ENCODE assay signal across 28 cellular contexts in the genomic region with DNA sequence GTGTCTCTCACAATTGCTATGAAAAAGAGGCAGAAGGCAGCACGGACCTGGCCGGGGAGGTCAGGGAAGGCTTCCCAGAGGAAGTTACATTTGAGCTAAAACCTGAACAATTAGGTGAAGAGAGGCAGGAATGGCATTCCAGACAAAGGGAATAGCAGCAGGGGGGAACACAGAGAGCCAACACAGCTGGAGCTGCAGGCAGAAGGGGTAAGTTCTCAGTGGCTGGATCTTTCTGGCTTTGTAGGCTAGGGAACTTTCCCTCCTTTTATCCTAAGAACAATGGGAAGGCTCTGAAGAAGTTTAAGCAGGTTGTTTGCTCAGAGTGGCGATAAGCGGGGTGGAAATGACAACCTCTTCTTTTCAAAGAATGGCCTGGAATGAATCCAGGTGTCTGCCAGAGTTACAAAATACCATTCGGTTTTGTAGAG.
DNase-seq lines count a peak whose midpoint lies in the region; ATAC-seq, FAIRE-seq and TF ChIP-seq lines count a peak whose summit lies in the region.
"Had no signal": no experiment of that assay in that cellular context is flagged by ENCODE, and none has a peak within 500 bp of the region (broad histone marks: within the 10 kb centered on the region; RNA-seq: fewer than 3 reads in every experiment).

No MANE protein-coding gene starts in this region.

- CTCF ChIA-PET in H1 (lab: Charles Lee; ENCODE audit: partially characterized antibody), result interaction anchor here (0.7 to 4.4 kb wide), 18 partner anchors 8 to 218 kb away, joined by 3 to 47 read pairs (median 5); no protein-coding TSS in a partner anchor

- FAIRE-seq in H1 (lab: Jason Lieb, UNC), result peak; percentile 99
- FAIRE-seq: frontal cortex, G401.6 had no signal

- H2BK12ac ChIP-seq in H1 (ENCODE audit: low read depth, low read length), result peak overlapping the region; percentile 99

- peaks cover 30% of the 10 kb centered on the region for H3K27me3 Mint-ChIP-seq in neural crest cell (ENCODE audit: low read depth)
- H3K27me3 Mint-ChIP-seq in chondrocyte (ENCODE audit: low read depth), result peaks cover 26% of the 10 kb centered on the region
- H3K27me3 Mint-ChIP-seq: brain had no signal

- WGBS in H1 (ENCODE audit: extremely low coverage in 1 of 2, insufficient coverage in 1 of 2, insufficient read length in 1 of 2, insufficient replicate concordance in 2 of 2, low coverage in 1 of 2, low lambda C conversion rate in 2 of 2, missing lambda C conversion rate in 1 of 2), 2 experiments, result 6% methylated on average over 5 of the region's 5 CpGs; no CpG with 5 or more reads in 1 of the 2 experiments

- no peaks in the 10 kb centered on the region for H3K9me3 ChIP-seq in H1 (ENCODE audit: insufficient read depth in 2 of 2, low read depth in 1 of 2, low read length in 1 of 2)
- H3K9me3 ChIP-seq: prostate gland, stomach, tibial nerve had no signal

- no peaks in the 10 kb centered on the region for H3K36me3 Mint-ChIP-seq in neural crest cell (ENCODE audit: low read depth)
- no peaks in the 10 kb centered on the region for H3K36me3 Mint-ChIP-seq in chondrocyte (ENCODE audit: low read depth)
- H3K36me3 Mint-ChIP-seq: CD4-positive, CD25-positive, alpha-beta regulatory T cell had no signal

- peaks cover 8 to 37% (median 22%) of the 10 kb centered on the region in 4 experiments for H3K4me1 ChIP-seq in H1 (replicated peaks in 1 of 4; ENCODE audit: control insufficient read depth in 3 of 4, insufficient read depth in 4 of 4, low read length in 3 of 4)
- H3K4me1 ChIP-seq: prostate gland, stomach had no signal

- H3K4ac ChIP-seq in H1 (replicated peaks; ENCODE audit: insufficient read length, low read depth, low read length), result no peak overlapping the region

- no peak overlapping the region for H3K23ac ChIP-seq in H1 (ENCODE audit: insufficient read length)

- H3K4me3 Mint-ChIP-seq in neural crest cell (no peak overlapping the region), chondrocyte (ENCODE audit: unreplicated experiment) (no peak overlapping the region)
- H3K4me3 Mint-ChIP-seq: activated CD4-positive, alpha-beta T cell treated with anti-CD3 and anti-CD28 coated beads for 36 hours; brain; T-helper 1 cell treated with Interleukin-12 subunit alpha and Interleukin-12 subunit beta and Interleukin-4 antibody, amounts not matched to agents 30 μg/mL and 1 μg/mL, for 36 hours had no signal

- peaks cover under 1% of the 10 kb centered on the region for H3K9me3 Mint-ChIP-seq in neural crest cell
- no peaks in the 10 kb centered on the region for H3K9me3 Mint-ChIP-seq in chondrocyte (ENCODE audit: low read depth)
- H3K9me3 Mint-ChIP-seq: brain; T-helper 1 cell treated with Interleukin-12 subunit alpha and Interleukin-12 subunit beta and Interleukin-4 antibody, amounts not matched to agents 30 μg/mL and 1 μg/mL, for 36 hours had no signal

- DNase-seq in NCI-H1105 treated with DMSO at 0.1 percent for 48 hours (lab: John Stamatoyannopoulos, UW) (peak; percentile 6), NCI-H1105 (lab: John Stamatoyannopoulos, UW) (no peak), NCI-H146 (lab: John Stamatoyannopoulos, UW) (peak; percentile 39), H1 (ENCODE audit: low read depth in 1 of 2, low spot score in 2 of 2) (peak; percentile 66 to 85), neural crest cell (ENCODE audit: low read depth, low spot score) (no peak), NCI-H774 (lab: John Stamatoyannopoulos, UW) (no peak), chondrocyte (ENCODE audit: low spot score) (no peak)
- DNase-seq: activated CD4-positive, alpha-beta T cell treated with anti-CD3 and anti-CD28 coated beads for 36 hours; activated CD8-positive, alpha-beta memory T cell treated with anti-CD3 and anti-CD28 coated beads for 24 hours; activated T-cell treated with anti-CD3 and anti-CD28 coated beads, Interleukin-2, amount 50 U/mL, for 1 hour; CD4-positive, CD25-positive, alpha-beta regulatory T cell; DMS 273 treated with DMSO at 0.1 percent for 48 hours; effector CD8-positive, alpha-beta T cell; Kasumi-1; kidney glomerular epithelial cell; NCI-H524; RPMI8226; stimulated activated CD8-positive, alpha-beta memory T cell treated with anti-CD3 and anti-CD28 coated beads, Interleukin-4, amount 100 ng/mL, for 48 hours; stomach had no signal

- no peak overlapping the region for H2AFZ ChIP-seq in H1 (ENCODE audit: low read length)
- H2AFZ ChIP-seq: hepatocyte had no signal

- H4K20me1 ChIP-seq in H1 (replicated peaks in 1 of 2; ENCODE audit: control insufficient read depth in 1 of 2, insufficient read depth in 2 of 2, low read length in 2 of 2), result no peaks in the 10 kb centered on the region

- peak overlapping the region in 1 of 4 experiments; percentile 33; a peak in 1 of 7 replicates for H3K9ac ChIP-seq in H1 (replicated peaks in 1 of 4; ENCODE audit: extremely low read depth in 1 of 4, low read depth in 3 of 4, low read length in 3 of 4)

- peak overlapping the region; percentile 81 for H3K27ac ChIP-seq in H1 (ENCODE audit: low read depth, low read length)
- H3K27ac ChIP-seq: 22Rv1, hepatocyte, prostate gland, stomach, tibial nerve had no signal

- H3K4me3 ChIP-seq in H1 (ENCODE audit: extremely low read depth in 1 of 4, insufficient read depth in 2 of 4, low read depth in 3 of 4, low read length in 4 of 4), result peak overlapping the region in 2 of 4 experiments; percentile 16 to 39; a peak in 3 of 8 replicates
- H3K4me3 ChIP-seq: hepatocyte, prostate gland, stomach, tibial nerve had no signal

- H4K5ac ChIP-seq in H1 (ENCODE audit: insufficient read length, low read depth, low read length), result peak overlapping the region; percentile 38

- no peaks in the 10 kb centered on the region for H3K27me3 ChIP-seq in H1 (replicated peaks in 1 of 4; ENCODE audit: control insufficient read depth in 3 of 4, extremely low read depth in 1 of 4, insufficient read depth in 3 of 4, low read length in 3 of 4)
- H3K27me3 ChIP-seq: tibial nerve had no signal

- H2BK120ac ChIP-seq in H1 (replicated peaks; ENCODE audit: low read depth, low read length), result no peak overlapping the region

- H2AK5ac ChIP-seq in H1 (ENCODE audit: low read depth, low read length), result peak overlapping the region; percentile 89; the same call in 1 of the 2 replicates

- TF ChIP-seq EP300 in H1 (IDR thresholded peaks at IDR 0.05; ENCODE audit: borderline replicate concordance in 1 of 2, low read depth in 2 of 2, low read length in 2 of 2), result no peak

- peaks cover 35% of the 10 kb centered on the region for H3K4me1 Mint-ChIP-seq in neural crest cell
- H3K4me1 Mint-ChIP-seq in chondrocyte (ENCODE audit: low read depth), result no peaks in the 10 kb centered on the region
- H3K4me1 Mint-ChIP-seq: activated CD4-positive, alpha-beta T cell treated with anti-CD3 and anti-CD28 coated beads for 36 hours; CD4-positive, CD25-positive, alpha-beta regulatory T cell had no signal

- no peak overlapping the region for H4K91ac ChIP-seq in H1 (replicated peaks; ENCODE audit: insufficient read length, low read length)

- no peaks in the 10 kb centered on the region; a peak in 1 of 4 replicates for H3K79me2 ChIP-seq in H1 (ENCODE audit: control insufficient read depth in 1 of 2, insufficient read depth in 2 of 2, low read length in 2 of 2)
- H3K79me2 ChIP-seq: hepatocyte had no signal

- no peaks in the 10 kb centered on the region for H3K79me1 ChIP-seq in H1 (ENCODE audit: low read depth, low read length)

- peak overlapping the region; percentile 88; the same call in 1 of the 2 replicates for H2BK5ac ChIP-seq in H1 (ENCODE audit: low read depth, low read length)

- peaks cover 5% of the 10 kb centered on the region for H3K23me2 ChIP-seq in H1 (ENCODE audit: low read depth, low read length)

- H2BK15ac ChIP-seq in H1 (ENCODE audit: low read length), result no peak overlapping the region

- no peak overlapping the region for H3K56ac ChIP-seq in H1 (replicated peaks; ENCODE audit: insufficient read length, low read depth, low read length)

- H3K36me3 ChIP-seq in H1 (ENCODE audit: control insufficient read depth in 2 of 4, insufficient read depth in 4 of 4, low read length in 3 of 4), result no peaks in the 10 kb centered on the region
- H3K36me3 ChIP-seq: prostate gland, stomach, tibial nerve had no signal

- peak overlapping the region; percentile 38; the same call in 1 of the 2 replicates for H2BK20ac ChIP-seq in H1 (ENCODE audit: low read length)

- peak overlapping the region; percentile 80 for H3K18ac ChIP-seq in H1 (ENCODE audit: extremely low read depth, low read length)

- no peak for TF ChIP-seq RAD21 in H1 (IDR thresholded peaks at IDR 0.05 in 1 of 2, conservative IDR thresholded peaks at IDR 0.05 in 1 of 2; ENCODE audit: low read depth in 2 of 2, low read length in 2 of 2)

- H3K27ac Mint-ChIP-seq in neural crest cell (ENCODE audit: unreplicated experiment) (peak overlapping the region; percentile 61), chondrocyte (ENCODE audit: unreplicated experiment) (no peak overlapping the region)
- H3K27ac Mint-ChIP-seq: activated CD4-positive, alpha-beta T cell treated with anti-CD3 and anti-CD28 coated beads for 36 hours; CD4-positive, CD25-positive, alpha-beta regulatory T cell; T-helper 1 cell treated with Interleukin-12 subunit alpha and Interleukin-12 subunit beta and Interleukin-4 antibody, amounts not matched to agents 30 μg/mL and 1 μg/mL, for 36 hours had no signal

- no peak overlapping the region for H4K8ac ChIP-seq in H1 (ENCODE audit: extremely low read depth, insufficient read depth, low read length)

- no peak for ATAC-seq in activated CD4-positive, CD25-positive, alpha-beta regulatory T cell treated with anti-CD3 and anti-CD28 coated beads, Interleukin-2, amount 50 U/mL, for 24 hours
- ATAC-seq: activated CD4-positive, alpha-beta T cell treated with anti-CD3 and anti-CD28 coated beads for 36 hours had no signal

- TF ChIP-seq CTCF in H1 (IDR thresholded peaks at IDR 0.05; ENCODE audit: control extremely low read depth in 1 of 3, insufficient read depth in 1 of 3, low read depth in 1 of 3, low read length in 3 of 3), result no peak
- no peak for TF ChIP-seq CTCF in neural crest cell (conservative IDR thresholded peaks at IDR 0.05)
- TF ChIP-seq CTCF in chondrocyte (IDR thresholded peaks at IDR 0.05), result no peak

- peak overlapping the region; percentile 58 to 68 for H3K4me2 ChIP-seq in H1 (ENCODE audit: insufficient read depth in 1 of 2, low read depth in 2 of 2, low read length in 2 of 2)
- H3K4me2 ChIP-seq: hepatocyte had no signal

- POLR2A ChIA-PET in H1 (lab: Charles Lee; ENCODE audit: partially characterized antibody), result interaction anchor here (1.0 to 1.9 kb wide), 4 partner anchors 12 to 39 kb away, joined by 3 to 7 read pairs (median 4); no protein-coding TSS in a partner anchor

- H3K14ac ChIP-seq in H1 (ENCODE audit: insufficient read length), result no peak overlapping the region

- no peak for TF ChIP-seq POLR2A in H1 (IDR thresholded peaks at IDR 0.05; ENCODE audit: control extremely low read depth in 1 of 2, low read depth in 2 of 2, low read length in 2 of 2)

TF ChIP-seq in H1, 55 proteins besides CTCF, POLR2A, EP300 and RAD21 (continues in another document):
- TF ChIP-seq RBBP5 (IDR thresholded peaks at IDR 0.05; ENCODE audit: borderline replicate concordance, low read depth, low read length) (no peak), ASH2L (IDR thresholded peaks at IDR 0.05; ENCODE audit: low read length) (peak; percentile 78), TEAD4 (IDR thresholded peaks at IDR 0.05; ENCODE audit: low read depth, low read length) (peak; percentile 91), SIX5 (IDR thresholded peaks at IDR 0.05; ENCODE audit: low read depth, low read length) (no peak)

Comparison
In these comparisons a context has a peak if more than half of its experiments do, and no peak if none do; other contexts are left out.
1. DNase-seq: peak in NCI-H1105 treated with DMSO at 0.1 percent for 48 hours (single experiment), NCI-H146 (single experiment) and H1 (2 of 2); none in NCI-H1105 (single experiment), neural crest cell (single experiment), NCI-H774 (single experiment) and chondrocyte (single experiment).